8 cellular contexts compared by ENCODE assay signal in the genomic region with DNA sequence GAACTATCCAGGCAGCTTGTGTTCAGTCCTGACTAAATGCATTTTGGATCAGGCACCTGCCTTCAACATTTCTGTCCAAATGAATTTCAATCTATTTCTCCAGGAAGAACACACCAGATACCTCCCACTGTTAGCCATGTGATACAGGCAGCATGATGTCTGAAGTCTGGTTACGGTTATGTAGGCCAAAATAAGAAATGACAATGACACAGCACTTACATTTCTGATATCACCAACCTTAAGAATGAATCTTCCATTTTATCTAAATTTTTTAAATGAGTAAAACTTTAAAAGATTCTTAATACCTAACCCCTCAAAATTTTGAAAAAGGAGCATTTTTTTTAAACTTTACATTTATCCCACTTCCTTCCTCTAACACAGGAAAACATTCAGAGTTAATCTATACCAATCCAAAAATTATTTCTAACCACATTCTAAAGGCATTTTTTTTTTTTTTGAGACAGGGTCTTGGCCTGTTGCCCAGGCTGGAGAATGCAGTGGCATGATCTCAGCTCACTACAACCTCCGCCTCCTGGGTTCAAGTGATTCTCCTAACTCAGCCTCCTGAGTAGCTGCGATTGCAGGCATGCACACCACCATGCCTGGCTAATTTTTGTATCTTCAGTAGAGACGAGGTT. TPM values are rescaled to one million over a fixed set of nuclear protein-coding genes. Genes with fewer than 3 reads are reported as not detected.
A peak's percentile ranks its signal among the peaks of the same experiment; 100 is the strongest.
DNase-seq lines count a peak whose midpoint lies in the region; ATAC-seq, FAIRE-seq and TF ChIP-seq lines count a peak whose summit lies in the region.

A gene with protein sequence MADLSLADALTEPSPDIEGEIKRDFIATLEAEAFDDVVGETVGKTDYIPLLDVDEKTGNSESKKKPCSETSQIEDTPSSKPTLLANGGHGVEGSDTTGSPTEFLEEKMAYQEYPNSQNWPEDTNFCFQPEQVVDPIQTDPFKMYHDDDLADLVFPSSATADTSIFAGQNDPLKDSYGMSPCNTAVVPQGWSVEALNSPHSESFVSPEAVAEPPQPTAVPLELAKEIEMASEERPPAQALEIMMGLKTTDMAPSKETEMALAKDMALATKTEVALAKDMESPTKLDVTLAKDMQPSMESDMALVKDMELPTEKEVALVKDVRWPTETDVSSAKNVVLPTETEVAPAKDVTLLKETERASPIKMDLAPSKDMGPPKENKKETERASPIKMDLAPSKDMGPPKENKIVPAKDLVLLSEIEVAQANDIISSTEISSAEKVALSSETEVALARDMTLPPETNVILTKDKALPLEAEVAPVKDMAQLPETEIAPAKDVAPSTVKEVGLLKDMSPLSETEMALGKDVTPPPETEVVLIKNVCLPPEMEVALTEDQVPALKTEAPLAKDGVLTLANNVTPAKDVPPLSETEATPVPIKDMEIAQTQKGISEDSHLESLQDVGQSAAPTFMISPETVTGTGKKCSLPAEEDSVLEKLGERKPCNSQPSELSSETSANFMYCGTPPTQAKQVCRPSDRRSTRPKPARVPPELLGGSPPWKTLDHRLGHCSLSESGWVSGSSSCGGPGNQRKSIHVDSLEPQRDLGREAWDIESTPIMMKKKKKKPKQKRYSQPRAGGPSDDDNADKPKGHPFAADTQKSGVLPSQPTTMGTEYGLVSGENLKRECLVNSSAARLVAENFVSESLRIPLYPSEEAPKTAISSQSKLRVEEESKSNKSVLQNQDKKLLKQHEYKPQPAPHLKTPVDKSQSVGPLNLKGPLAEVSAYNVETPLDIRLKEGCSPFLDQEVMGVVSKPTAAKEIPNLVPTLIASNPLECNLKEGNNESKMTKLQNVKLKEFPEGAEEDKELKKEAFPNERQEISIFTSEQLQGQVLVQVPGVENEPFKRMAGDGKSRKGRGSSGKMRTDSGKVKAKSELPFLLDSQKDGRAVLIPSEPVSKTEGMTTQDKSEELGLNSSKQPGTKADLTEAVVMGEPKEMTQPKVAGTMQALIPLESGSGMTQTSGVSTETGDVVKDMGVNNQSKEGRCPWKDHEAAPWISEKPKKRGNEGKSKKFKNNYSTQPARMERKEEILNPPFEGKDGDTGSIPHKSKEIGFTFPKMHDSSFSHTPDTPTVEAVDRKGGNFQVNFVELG (N-terminal part only) (minus strand): TSS at position 81 of the 638 bp plus-strand sequence. CDS start 17,556 bp downstream, outside the sequence.

- peaks cover 69% of the 10 kb centered on the region for H3K4me1 Mint-ChIP-seq in astrocyte (ENCODE audit: low read depth, unreplicated experiment)

- no peak for DNase-seq in T-helper 2 cell
- DNase-seq in astrocyte (ENCODE audit: low read depth) = no peak
- no peak for DNase-seq in keratinocyte (ENCODE audit: low read depth, low spot score)
- DNase-seq in NCI-H1930 (lab: John Stamatoyannopoulos, UW) = no peak
- DNase-seq in UCSD-AML1 (lab: John Stamatoyannopoulos, UW; ENCODE audit: unreplicated experiment) = no peak

- dilution Hi-C loops in keratinocyte (cut with MboI; ENCODE audit: extremely low pct_ligation_motif_present, low sequenced_read_pairs) = no loop called here

- H3K9me1 ChIP-seq in keratinocyte (ENCODE audit: control insufficient read depth, extremely low read depth, insufficient read depth, low read length) = no peaks in the 10 kb centered on the region

- no peaks in the 10 kb centered on the region for H3K27me3 Mint-ChIP-seq in astrocyte (ENCODE audit: low read depth, unreplicated experiment)

- H3K27me3 ChIP-seq in astrocyte (ENCODE audit: insufficient read depth, low read length) = no peaks in the 10 kb centered on the region
- no peaks in the 10 kb centered on the region for H3K27me3 ChIP-seq in keratinocyte (ENCODE audit: control insufficient read depth, extremely low read depth, insufficient read depth, low read length)

- H3K79me2 ChIP-seq in astrocyte (ENCODE audit: insufficient read depth, low read length) = peaks cover 91% of the 10 kb centered on the region
- peaks cover 85% of the 10 kb centered on the region for H3K79me2 ChIP-seq in keratinocyte (ENCODE audit: control insufficient read depth, insufficient read depth, low read length)

- H3K4me3 Mint-ChIP-seq in astrocyte (ENCODE audit: unreplicated experiment) = peak within 1 kb of the TSS; percentile 15

- no peak for ATAC-seq in GM21723 (IDR thresholded peaks at IDR 0.05; ENCODE audit: unreplicated experiment)

- TF ChIP-seq CTCF in astrocyte (IDR thresholded peaks at IDR 0.05; ENCODE audit: insufficient read depth, low read depth, low read length) = no peak
- TF ChIP-seq CTCF in keratinocyte (optimal IDR thresholded peaks at IDR 0.05 in 1 of 3, IDR thresholded peaks at IDR 0.05 in 1 of 3, conservative IDR thresholded peaks at IDR 0.05 in 1 of 3; ENCODE audit: extremely low read depth in 1 of 3, insufficient read depth in 2 of 3, low read length in 3 of 3) = no peak
- no peak for TF ChIP-seq CTCF in subcutaneous adipose tissue (IDR thresholded peaks at IDR 0.05; ENCODE audit: low read depth)

- H3K9ac ChIP-seq in astrocyte (ENCODE audit: low read length) (peak within 1 kb of the TSS; percentile 38), keratinocyte (ENCODE audit: control insufficient read depth, extremely low read depth, insufficient read depth, low read length) (no peak within 1 kb of the TSS)

- peaks cover 12% of the 10 kb centered on the region for H3K36me3 Mint-ChIP-seq in astrocyte (ENCODE audit: low read depth, unreplicated experiment)

- H3K27ac Mint-ChIP-seq in astrocyte (ENCODE audit: unreplicated experiment) = peak within 1 kb of the TSS; percentile 84

- H3K4me1 ChIP-seq in astrocyte (ENCODE audit: insufficient read depth, low read length) (peaks cover 36% of the 10 kb centered on the region), keratinocyte (ENCODE audit: control insufficient read depth, extremely low read depth, insufficient read depth, low read length) (peaks cover 40% of the 10 kb centered on the region)

- FAIRE-seq in astrocyte (lab: Jason Lieb, UNC) (no peak), keratinocyte (lab: Jason Lieb, UNC) (no peak)

- peak within 1 kb of the TSS; percentile 38 for H3K4me2 ChIP-seq in astrocyte (ENCODE audit: low read length)
- H3K4me2 ChIP-seq in keratinocyte (ENCODE audit: control insufficient read depth, extremely low read depth, insufficient read depth, low read depth, low read length) = no peak within 1 kb of the TSS

- intact Hi-C loops in T-helper 2 cell treated with Interferon-gamma antibody and Interleukin-4, amounts not matched to agents 100 ng/mL and 5 ng/mL, for 36 hours (cut with micrococcal nuclease) = no loop called here

- no peak within 1 kb of the TSS for H2AFZ ChIP-seq in astrocyte (ENCODE audit: low read depth, low read length)
- H2AFZ ChIP-seq in keratinocyte (ENCODE audit: control insufficient read depth, low read length) = no peak within 1 kb of the TSS

- H4K20me1 ChIP-seq in astrocyte (ENCODE audit: insufficient read depth, low read length) (peaks cover 91% of the 10 kb centered on the region), keratinocyte (ENCODE audit: control insufficient read depth, extremely low read depth, insufficient read depth, low read length) (peaks cover 21% of the 10 kb centered on the region)

- no peaks in the 10 kb centered on the region for H3K36me3 ChIP-seq in astrocyte (ENCODE audit: insufficient read depth, low read length)
- H3K36me3 ChIP-seq in keratinocyte (ENCODE audit: control insufficient read depth in 2 of 2, extremely low read depth in 1 of 2, insufficient read depth in 2 of 2, low read length in 2 of 2) = peaks cover 4 to 6% of the 10 kb centered on the region in 2 experiments

- H3K27ac ChIP-seq in astrocyte (ENCODE audit: low read depth, low read length) (peak within 1 kb of the TSS; percentile 47), keratinocyte (ENCODE audit: control insufficient read depth, insufficient read depth, low read length) (no peak within 1 kb of the TSS)

- no peaks in the 10 kb centered on the region for H3K9me3 ChIP-seq in astrocyte (ENCODE audit: insufficient read depth, low read depth, low read length)
- no peaks in the 10 kb centered on the region for H3K9me3 ChIP-seq in keratinocyte (ENCODE audit: control insufficient read depth, low read depth, low read length)

- H3K4me3 ChIP-seq in astrocyte (ENCODE audit: insufficient read depth, low read depth, low read length) (no peak within 1 kb of the TSS), keratinocyte (ENCODE audit: control insufficient read depth in 2 of 3, extremely low read depth in 1 of 3, insufficient read depth in 2 of 3, low read depth in 1 of 3, low read length in 3 of 3) (no peak within 1 kb of the TSS)

- H3K9me3 Mint-ChIP-seq in astrocyte (ENCODE audit: unreplicated experiment) = no peaks in the 10 kb centered on the region

RNA-seq across cellular contexts. Expression of the gene that starts here (rescaled TPM):
- total RNA-seq in T-helper 2 cell treated with Interferon-gamma antibody and Interleukin-4, amounts not matched to agents 100 ng/mL and 5 ng/mL, for 36 hours = 107 and 113 TPM in 2 replicates
- total RNA-seq in astrocyte (471 and 475 TPM in 2 replicates), subcutaneous adipose tissue (100 to 1,000 TPM; 117 to 175 (median 147) TPM)
- polyA plus RNA-seq in keratinocyte = 82.5 to 180 TPM (median 110 TPM) in 3 replicates
- 307 TPM for polyA plus RNA-seq in keratinocyte (2011; ENCODE audit: low read depth)
- polyA plus RNA-seq in keratinocyte (2011; cell fraction: cytosol; rRNA removed) = 132 and 141 TPM in 2 replicates
- 308 and 352 TPM in 2 replicates for polyA plus RNA-seq in keratinocyte (2011; cell fraction: nucleus; rRNA removed)
- polyA plus RNA-seq in keratinocyte (2012; ENCODE audit: low replicate concordance) = 146 and 210 TPM in 2 replicates
- 121 to 236 TPM (median 162 TPM) in 3 replicates for polyA minus RNA-seq in keratinocyte
- 121 TPM for polyA minus RNA-seq in keratinocyte (2011; cell fraction: cytosol; rRNA and poly(A)+ RNA removed)
- polyA minus RNA-seq in keratinocyte (2011; cell fraction: nucleus; rRNA and poly(A)+ RNA removed) = 163 and 317 TPM in 2 replicates
